ENCODE assay signal across 9 cellular contexts in genomic region chr11:128687321-128687720, GRCh38. TPM values are rescaled to one million over a fixed set of nuclear protein-coding genes. Genes with fewer than 3 reads are reported as not detected.
A peak's percentile ranks its signal among the peaks of the same experiment; 100 is the strongest.
DNase-seq lines count a peak whose midpoint lies in the region; ATAC-seq and TF ChIP-seq lines count a peak whose summit lies in the region.
"Had no signal": no experiment of that assay in that cellular context is flagged by ENCODE, and none has a peak within 500 bp of the region (broad histone marks: within the 10 kb centered on the region; RNA-seq: fewer than 3 reads in every experiment).

No MANE protein-coding gene starts in this region.

- POLR2A ChIA-PET in activated CD8-positive, alpha-beta T cell treated with anti-CD3 and anti-CD28 coated beads, Interleukin-2, amount 10 ng/mL, durations not matched to agents 7 days and 5 days (lab: Charles Lee), result interaction anchor here (0.6 to 1.5 kb wide), 3 partner anchors 29 to 46 kb away, joined by 3 to 4 read pairs (median 4); no protein-coding TSS in a partner anchor

- no peaks in the 10 kb centered on the region for H3K9me3 ChIP-seq in hepatocyte (ENCODE audit: low read depth)

- WGBS in hepatocyte (ENCODE audit: low lambda C conversion rate, missing lambda C conversion rate), result 7% methylated on average over 16 of the region's 19 CpGs

- no peaks in the 10 kb centered on the region for H3K79me2 ChIP-seq in hepatocyte

- H3K27me3 ChIP-seq in hepatocyte, result peaks cover 99% of the 10 kb centered on the region

- DNase-seq in NCI-H146 (lab: John Stamatoyannopoulos, UW) (peak; percentile 18), NCI-H146 treated with DMSO at 0.1 percent for 48 hours (lab: John Stamatoyannopoulos, UW; ENCODE audit: unreplicated experiment) (no peak), hepatocyte (ENCODE audit: low spot score) (no peak), activated gamma-delta T cell treated with Interleukin-2 at 50 U/mL for 16 hours (no peak), kidney glomerular epithelial cell (lab: John Stamatoyannopoulos, UW) (no peak)
- no peak for DNase-seq in activated CD8-positive, alpha-beta T cell treated with anti-CD3 and anti-CD28 coated beads, Interleukin-2, amount 10 ng/mL, durations not matched to agents 7 days and 5 days

- no peak overlapping the region for H3K27ac Mint-ChIP-seq in activated CD8-positive, alpha-beta T cell treated with anti-CD3 and anti-CD28 coated beads, Interleukin-2, amount 10 ng/mL, durations not matched to agents 7 days and 5 days
- H3K27ac Mint-ChIP-seq in stimulated activated naive CD8-positive, alpha-beta T cell treated with anti-CD3 and anti-CD28 coated beads, Interleukin-15, Interleukin-2, amounts not matched to agents 100 ng/mL and 50 ng/mL, for 24 hours, result peak overlapping the region; percentile 36

- H4K20me1 ChIP-seq in hepatocyte (ENCODE audit: insufficient read depth, poor library complexity, severe bottlenecking), result no peaks in the 10 kb centered on the region

- H3K4me2 ChIP-seq in hepatocyte, result peak overlapping the region; percentile 85

- H3K36me3 ChIP-seq in hepatocyte (replicated peaks; ENCODE audit: insufficient read depth, low read depth), result no peaks in the 10 kb centered on the region

- CTCF ChIA-PET in activated CD8-positive, alpha-beta T cell treated with anti-CD3 and anti-CD28 coated beads, Interleukin-2, amount 10 ng/mL, durations not matched to agents 7 days and 5 days (lab: Charles Lee), result interaction anchor here (1.2 to 1.5 kb wide), 3 partner anchors 49 to 89 kb away, joined by 4 to 6 read pairs (median 5); no protein-coding TSS in a partner anchor

- H3K9me3 Mint-ChIP-seq in activated CD8-positive, alpha-beta T cell treated with anti-CD3 and anti-CD28 coated beads, Interleukin-2, amount 10 ng/mL, durations not matched to agents 7 days and 5 days (ENCODE audit: insufficient read depth), result no peaks in the 10 kb centered on the region
- H3K9me3 Mint-ChIP-seq in stimulated activated naive CD8-positive, alpha-beta T cell treated with anti-CD3 and anti-CD28 coated beads, Interleukin-15, Interleukin-2, amounts not matched to agents 100 ng/mL and 50 ng/mL, for 24 hours, result no peaks in the 10 kb centered on the region

- H3K9me2 ChIP-seq in hepatocyte (replicated peaks; ENCODE audit: insufficient read depth), result no peaks in the 10 kb centered on the region

- peaks cover 24% of the 10 kb centered on the region for H3K4me1 ChIP-seq in hepatocyte (ENCODE audit: insufficient read depth)

- H3K4me1 Mint-ChIP-seq in activated CD8-positive, alpha-beta T cell treated with anti-CD3 and anti-CD28 coated beads, Interleukin-2, amount 10 ng/mL, durations not matched to agents 7 days and 5 days (ENCODE audit: low read depth), result peaks cover 50% of the 10 kb centered on the region
- peaks cover 40% of the 10 kb centered on the region for H3K4me1 Mint-ChIP-seq in stimulated activated naive CD8-positive, alpha-beta T cell treated with anti-CD3 and anti-CD28 coated beads, Interleukin-15, Interleukin-2, amounts not matched to agents 100 ng/mL and 50 ng/mL, for 24 hours (ENCODE audit: low read depth)

- no peak for TF ChIP-seq CTCF in hepatocyte (IDR thresholded peaks at IDR 0.05; ENCODE audit: poor library complexity)

- H3K36me3 Mint-ChIP-seq in activated CD8-positive, alpha-beta T cell treated with anti-CD3 and anti-CD28 coated beads, Interleukin-2, amount 10 ng/mL, durations not matched to agents 7 days and 5 days (ENCODE audit: low read depth), result no peaks in the 10 kb centered on the region
- H3K36me3 Mint-ChIP-seq in stimulated activated naive CD8-positive, alpha-beta T cell treated with anti-CD3 and anti-CD28 coated beads, Interleukin-15, Interleukin-2, amounts not matched to agents 100 ng/mL and 50 ng/mL, for 24 hours (ENCODE audit: low read depth), result no peaks in the 10 kb centered on the region

- no peak for ATAC-seq in activated CD8-positive, alpha-beta T cell treated with anti-CD3 and anti-CD28 coated beads, Interleukin-2, amount 10 ng/mL, durations not matched to agents 7 days and 5 days
- ATAC-seq in GM18520 (IDR thresholded peaks at IDR 0.05; ENCODE audit: unreplicated experiment), result no peak

- H3K4me3 Mint-ChIP-seq in activated CD8-positive, alpha-beta T cell treated with anti-CD3 and anti-CD28 coated beads, Interleukin-2, amount 10 ng/mL, durations not matched to agents 7 days and 5 days, result peak overlapping the region; percentile 72
- peak overlapping the region; percentile 79 for H3K4me3 Mint-ChIP-seq in stimulated activated naive CD8-positive, alpha-beta T cell treated with anti-CD3 and anti-CD28 coated beads, Interleukin-15, Interleukin-2, amounts not matched to agents 100 ng/mL and 50 ng/mL, for 24 hours

- peaks cover 71% of the 10 kb centered on the region for H3K27me3 Mint-ChIP-seq in activated CD8-positive, alpha-beta T cell treated with anti-CD3 and anti-CD28 coated beads, Interleukin-2, amount 10 ng/mL, durations not matched to agents 7 days and 5 days (ENCODE audit: low read depth)
- H3K27me3 Mint-ChIP-seq in stimulated activated naive CD8-positive, alpha-beta T cell treated with anti-CD3 and anti-CD28 coated beads, Interleukin-15, Interleukin-2, amounts not matched to agents 100 ng/mL and 50 ng/mL, for 24 hours, result peaks cover 54% of the 10 kb centered on the region

- no peak overlapping the region for H3K4me3 ChIP-seq in hepatocyte

- no peak overlapping the region for H3K27ac ChIP-seq in hepatocyte
- H3K27ac ChIP-seq: VCaP had no signal

- H2AFZ ChIP-seq in hepatocyte, result peak overlapping the region; percentile 20

RNA-seq across cellular contexts. Expression of gene FLI1, which starts 6.6 kb away (rescaled TPM):
- total RNA-seq in activated CD8-positive, alpha-beta T cell treated with anti-CD3 and anti-CD28 coated beads, Interleukin-2, amount 10 ng/mL, durations not matched to agents 7 days and 5 days, result 10 to 100 TPM; 83.4 to 93.4 TPM
- total RNA-seq in hepatocyte, result 3.7 and 8.5 TPM in 2 replicates
- 1.4 and 2.4 TPM in 2 replicates for polyA plus RNA-seq in hepatocyte
